34 cellular contexts compared by ENCODE assay signal in genomic region chr7:104758504-104758903, GRCh38.
A peak's percentile ranks its signal among the peaks of the same experiment; 100 is the strongest.
DNase-seq lines count a peak whose midpoint lies in the region; ATAC-seq, FAIRE-seq and TF ChIP-seq lines count a peak whose summit lies in the region.
"Had no signal": no experiment of that assay in that cellular context is flagged by ENCODE, and none has a peak within 500 bp of the region (broad histone marks: within the 10 kb centered on the region; RNA-seq: fewer than 3 reads in every experiment).

No MANE protein-coding gene starts in this region.

- H3K36me3 Mint-ChIP-seq in astrocyte (ENCODE audit: low read depth, unreplicated experiment) (no peaks in the 10 kb centered on the region), GM23338 (ENCODE audit: low read depth) (no peaks in the 10 kb centered on the region)
- H3K36me3 Mint-ChIP-seq: activated naive CD4-positive, alpha-beta T cell treated with anti-CD3 and anti-CD28 coated beads, Interleukin-2, amount 50 U/mL, for 24 hours; CD8-positive, alpha-beta T cell had no signal

- intact Hi-C loops in left cardiac atrium (cut with DNase I), result no loop called here

- H3K36me3 ChIP-seq in astrocyte (ENCODE audit: insufficient read depth, low read length), result no peaks in the 10 kb centered on the region
- no peaks in the 10 kb centered on the region for H3K36me3 ChIP-seq in GM23338 (ENCODE audit: insufficient read depth)
- H3K36me3 ChIP-seq: BE2C, HAP-1, Peyer's patch, prostate gland, right lobe of liver, SJCRH30 had no signal

- H3K4me1 ChIP-seq in astrocyte (ENCODE audit: insufficient read depth, low read length) (no peaks in the 10 kb centered on the region), GM23338 (ENCODE audit: insufficient read depth) (no peaks in the 10 kb centered on the region)
- H3K4me1 ChIP-seq: BE2C, HAP-1, Peyer's patch, prostate gland, right lobe of liver, SJCRH30 had no signal

- H3K79me2 ChIP-seq in astrocyte (ENCODE audit: insufficient read depth, low read length) (no peaks in the 10 kb centered on the region), GM23338 (replicated peaks; ENCODE audit: insufficient read depth) (no peaks in the 10 kb centered on the region)

- H3K27me3 ChIP-seq in astrocyte (ENCODE audit: insufficient read depth, low read length) (no peaks in the 10 kb centered on the region), GM23338 (ENCODE audit: insufficient read depth) (no peaks in the 10 kb centered on the region)
- H3K27me3 ChIP-seq: Peyer's patch, right lobe of liver, SJCRH30 had no signal

- no peak for TF ChIP-seq CTCF in astrocyte (IDR thresholded peaks at IDR 0.05; ENCODE audit: insufficient read depth, low read depth, low read length)
- no peak for TF ChIP-seq CTCF in GM23338 (conservative IDR thresholded peaks at IDR 0.05; ENCODE audit: low read depth in 2 of 2)

- no peak overlapping the region for H3K27ac ChIP-seq in astrocyte (ENCODE audit: low read depth, low read length)
- H3K27ac ChIP-seq in GM23338 (ENCODE audit: low read depth), result no peak overlapping the region
- H3K27ac ChIP-seq: Peyer's patch, prostate gland, right lobe of liver, SJCRH30, VCaP had no signal

- H3K4me2 ChIP-seq in astrocyte (ENCODE audit: low read length) (no peak overlapping the region), GM23338 (no peak overlapping the region)

- no peaks in the 10 kb centered on the region for H3F3A ChIP-seq in GM23338 (replicated peaks; ENCODE audit: low read depth)

- peaks cover 4% of the 10 kb centered on the region for H3K9me3 ChIP-seq in astrocyte (ENCODE audit: insufficient read depth, low read depth, low read length)
- H3K9me3 ChIP-seq: BE2C, HAP-1, Peyer's patch, prostate gland, right lobe of liver, SJCRH30 had no signal

- H3K9ac ChIP-seq in astrocyte (ENCODE audit: low read length), result no peak overlapping the region

- FAIRE-seq in astrocyte (lab: Jason Lieb, UNC), result no peak
- FAIRE-seq: colon, endothelial cell of umbilical vein had no signal

- peaks cover 11% of the 10 kb centered on the region for H3K4me1 Mint-ChIP-seq in astrocyte (ENCODE audit: low read depth, unreplicated experiment)
- H3K4me1 Mint-ChIP-seq in GM23338, result no peaks in the 10 kb centered on the region
- H3K4me1 Mint-ChIP-seq: activated CD4-positive, alpha-beta T cell treated with anti-CD3 and anti-CD28 coated beads for 36 hours; activated naive CD4-positive, alpha-beta T cell treated with anti-CD3 and anti-CD28 coated beads, Interleukin-2, amount 50 U/mL, for 24 hours; stimulated activated naive CD8-positive, alpha-beta T cell treated with anti-CD3 and anti-CD28 coated beads, Interleukin-15, amount 100 ng/mL, for 72 hours had no signal

- DNase-seq in DMS 273 (lab: John Stamatoyannopoulos, UW; ENCODE audit: unreplicated experiment) (peak; percentile 91), HS-5 (ENCODE audit: low read depth) (peak; percentile 13), astrocyte (ENCODE audit: low read depth) (no peak), iris pigment epithelial cell (ENCODE audit: low read depth) (peak; percentile 4), left cardiac atrium (no peak), GM23338 (ENCODE audit: low spot score) (no peak), OCI-M1 (lab: John Stamatoyannopoulos, UW) (no peak)
- DNase-seq: activated CD4-positive, alpha-beta T cell treated with anti-CD3 and anti-CD28 coated beads for 36 hours; activated CD8-positive, alpha-beta T cell treated with anti-CD3 and anti-CD28 coated beads, Interleukin-2, amount 10 ng/mL, durations not matched to agents 7 days and 5 days; amniotic stem cell; BE2C; CD8-positive, alpha-beta T cell; glutamatergic neuron; islet precursor cell; Kasumi-1; left ventricle myocardium superior; MV-4-11; NCI-H1436; NCI-H2107; Peyer's patch; right lobe of liver; SJCRH30; stimulated activated CD4-positive, alpha-beta T cell treated with anti-CD3 and anti-CD28 coated beads, Interleukin-12 subunit alpha, Interleukin-12 subunit beta, amount 100 ng/mL, for 4 hours; stimulated activated CD4-positive, alpha-beta T cell treated with anti-CD3 and anti-CD28 coated beads, Interleukin-2, amount 100 ng/mL, for 48 hours; stimulated activated naive CD8-positive, alpha-beta T cell treated with anti-CD3 and anti-CD28 coated beads, Interleukin-15, amount 100 ng/mL, for 72 hours; T1000 had no signal

- H3K9me3 Mint-ChIP-seq in astrocyte (ENCODE audit: unreplicated experiment), result peaks cover 2% of the 10 kb centered on the region
- H3K9me3 Mint-ChIP-seq in GM23338, result no peaks in the 10 kb centered on the region; the same call in 2 of the 3 replicates
- H3K9me3 Mint-ChIP-seq: activated T-helper 2 cell treated with anti-CD3 and anti-CD28 coated beads, Interferon-gamma antibody, Interleukin-2, Interleukin-4, amounts not matched to agents 10 μg/mL and 5 μg/mL and 100 μg/mL, durations not matched to agents 14 hours and 24 hours and 36 hours; stimulated activated naive CD8-positive, alpha-beta T cell treated with anti-CD3 and anti-CD28 coated beads, Interleukin-15, amount 100 ng/mL, for 72 hours had no signal

- no peak for ATAC-seq in HG03354 (IDR thresholded peaks at IDR 0.05; ENCODE audit: poor library complexity, severe bottlenecking, unreplicated experiment)
- no peak for ATAC-seq in left cardiac atrium
- no peak for ATAC-seq in GM23338
- ATAC-seq: activated CD4-positive, alpha-beta T cell treated with anti-CD3 and anti-CD28 coated beads for 36 hours; activated CD8-positive, alpha-beta T cell treated with anti-CD3 and anti-CD28 coated beads, Interleukin-2, amount 10 ng/mL, durations not matched to agents 7 days and 5 days; CD8-positive, alpha-beta T cell; left ventricle myocardium superior; right lobe of liver; stimulated activated naive CD8-positive, alpha-beta T cell treated with anti-CD3 and anti-CD28 coated beads, Interleukin-15, amount 100 ng/mL, for 72 hours had no signal

- H3K4me3 Mint-ChIP-seq in astrocyte (ENCODE audit: unreplicated experiment), result no peak overlapping the region
- H3K4me3 Mint-ChIP-seq in GM23338, result no peak overlapping the region
- H3K4me3 Mint-ChIP-seq: activated CD4-positive, alpha-beta T cell treated with anti-CD3 and anti-CD28 coated beads for 36 hours; activated CD8-positive, alpha-beta T cell treated with anti-CD3 and anti-CD28 coated beads, Interleukin-2, amount 10 ng/mL, durations not matched to agents 7 days and 5 days; activated naive CD4-positive, alpha-beta T cell treated with anti-CD3 and anti-CD28 coated beads, Interleukin-2, amount 50 U/mL, for 24 hours; CD8-positive, alpha-beta T cell; stimulated activated naive CD8-positive, alpha-beta T cell treated with anti-CD3 and anti-CD28 coated beads, Interleukin-15, amount 100 ng/mL, for 72 hours had no signal

- H3K27me3 Mint-ChIP-seq in astrocyte (ENCODE audit: low read depth, unreplicated experiment), result peaks cover 6% of the 10 kb centered on the region
- H3K27me3 Mint-ChIP-seq in GM23338 (ENCODE audit: insufficient read depth, low read depth, poor library complexity), result no peaks in the 10 kb centered on the region
- H3K27me3 Mint-ChIP-seq: activated naive CD4-positive, alpha-beta T cell treated with anti-CD3 and anti-CD28 coated beads, Interleukin-2, amount 50 U/mL, for 24 hours; stimulated activated naive CD8-positive, alpha-beta T cell treated with anti-CD3 and anti-CD28 coated beads, Interleukin-15, amount 100 ng/mL, for 72 hours had no signal

- no peak overlapping the region for H3K4me3 ChIP-seq in astrocyte (ENCODE audit: insufficient read depth, low read depth, low read length)
- no peak overlapping the region for H3K4me3 ChIP-seq in GM23338
- H3K4me3 ChIP-seq: HAP-1, Peyer's patch, prostate gland, right lobe of liver, SJCRH30 had no signal

- H3K27ac Mint-ChIP-seq in astrocyte (ENCODE audit: unreplicated experiment) (peak overlapping the region; percentile 49), GM23338 (no peak overlapping the region)
- H3K27ac Mint-ChIP-seq: activated CD4-positive, alpha-beta T cell treated with anti-CD3 and anti-CD28 coated beads for 36 hours; activated CD8-positive, alpha-beta T cell treated with anti-CD3 and anti-CD28 coated beads, Interleukin-2, amount 10 ng/mL, durations not matched to agents 7 days and 5 days; activated naive CD4-positive, alpha-beta T cell treated with anti-CD3 and anti-CD28 coated beads, Interleukin-2, amount 50 U/mL, for 24 hours; activated T-helper 2 cell treated with anti-CD3 and anti-CD28 coated beads, Interferon-gamma antibody, Interleukin-2, Interleukin-4, amounts not matched to agents 10 μg/mL and 5 μg/mL and 100 μg/mL, durations not matched to agents 14 hours and 24 hours and 36 hours; CD8-positive, alpha-beta T cell; stimulated activated naive CD8-positive, alpha-beta T cell treated with anti-CD3 and anti-CD28 coated beads, Interleukin-15, amount 100 ng/mL, for 72 hours had no signal

- no peaks in the 10 kb centered on the region for H3K9me2 ChIP-seq in GM23338 (ENCODE audit: insufficient read depth)

- H4K20me1 ChIP-seq in astrocyte (ENCODE audit: insufficient read depth, low read length) (no peaks in the 10 kb centered on the region), GM23338 (replicated peaks; ENCODE audit: insufficient read depth) (no peaks in the 10 kb centered on the region)

- H2AFZ ChIP-seq in astrocyte (ENCODE audit: low read depth, low read length) (no peak overlapping the region), GM23338 (no peak overlapping the region)

TF ChIP-seq in GM23338, 12 proteins besides CTCF, POLR2A, EP300 and RAD21:
- no peak for TF ChIP-seq EZH2 (IDR thresholded peaks at IDR 0.05; ENCODE audit: low read depth, unreplicated experiment)
- no peak for TF ChIP-seq NANOG (IDR thresholded peaks at IDR 0.05; ENCODE audit: borderline replicate concordance)

Comparison
In these comparisons a context has a peak if more than half of its experiments do, and no peak if none do; other contexts are left out.
1. DNase-seq: peak in DMS 273 (single experiment), HS-5 (single experiment) and iris pigment epithelial cell (single experiment); none in astrocyte (single experiment), left cardiac atrium (single experiment), GM23338 (single experiment) and OCI-M1 (single experiment).